ENCODE assay signal across 17 cellular contexts in the genomic region with DNA sequence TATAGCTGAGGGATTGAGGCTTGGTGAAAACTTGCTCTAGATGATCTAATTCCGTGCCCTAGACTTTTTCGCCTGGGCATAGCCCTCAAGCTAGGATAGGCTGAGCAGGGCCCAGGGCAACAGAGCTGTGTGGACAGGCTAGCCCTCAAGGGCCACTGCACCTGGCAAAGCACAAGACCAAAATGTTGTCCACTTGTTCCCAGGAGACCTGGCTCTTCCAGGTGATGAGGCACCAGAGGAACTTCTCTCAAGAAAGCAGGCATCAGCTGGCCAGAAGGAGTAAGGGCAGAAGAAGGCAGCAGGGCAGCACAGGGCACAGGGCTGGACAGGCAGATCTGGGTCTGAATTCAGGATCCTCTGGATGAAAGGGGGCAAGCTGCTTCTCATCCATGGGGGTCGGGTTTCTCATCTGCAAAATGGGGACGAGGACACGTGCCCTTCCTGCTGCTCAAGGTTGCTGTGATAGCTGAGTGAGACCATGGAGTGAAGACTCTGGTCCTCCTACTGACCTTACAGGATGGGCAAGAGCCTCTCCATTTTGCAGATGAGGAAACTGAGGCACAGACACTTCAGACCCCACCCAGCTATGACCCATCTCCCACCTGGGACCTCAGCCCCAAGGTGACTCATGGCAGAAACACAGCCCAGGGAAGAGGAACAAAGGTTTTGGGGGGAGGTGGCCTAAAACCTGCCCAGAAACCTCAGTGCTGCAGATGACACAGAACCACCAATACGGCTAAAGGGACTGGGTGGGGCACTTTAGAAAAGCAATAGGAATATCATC.
"Had no signal": no experiment of that assay in that cellular context is flagged by ENCODE, and none has a peak within 500 bp of the region (broad histone marks: within the 10 kb centered on the region; RNA-seq: fewer than 3 reads in every experiment).

No MANE protein-coding gene starts in this region.

- H3K27ac ChIP-seq: brain microvascular endothelial cell, right lobe of liver, suprapubic skin, upper lobe of left lung had no signal

- H3K36me3 ChIP-seq: brain microvascular endothelial cell, right lobe of liver, suprapubic skin, upper lobe of left lung had no signal

- H3K4me3 ChIP-seq: mucosa of descending colon, right lobe of liver, suprapubic skin, upper lobe of left lung had no signal

- H3K27me3 ChIP-seq: brain microvascular endothelial cell, right lobe of liver had no signal

- H3K9me3 ChIP-seq: mucosa of descending colon, right lobe of liver, suprapubic skin, upper lobe of left lung had no signal

- DNase-seq: activated CD4-positive, alpha-beta T cell treated with anti-CD3 and anti-CD28 coated beads for 48 hours; amygdala; brain microvascular endothelial cell; cerebellar nuclear complex; immature natural killer cell; mammary epithelial cell; mucosa of descending colon; natural killer cell; occipital lobe; right lobe of liver; stimulated activated CD4-positive, alpha-beta T cell treated with anti-CD3 and anti-CD28 coated beads, Interleukin-1b, Interleukin-23, amount 100 ng/mL, for 48 hours; stimulated activated naive CD4-positive, alpha-beta T cell treated with Interleukin-2 at 50 U/mL for 16 hours; upper lobe of left lung had no signal

- ATAC-seq: activated T-helper 17 cell treated with anti-CD3 and anti-CD28 coated beads, Interleukin-2, amount 50 U/mL, for 72 hours; esophagus mucosa; mucosa of descending colon; natural killer cell; right lobe of liver; SK-N-SH treated with all-trans-retinoic acid at 6 μM for 48 hours had no signal
